In the genomic region with DNA sequence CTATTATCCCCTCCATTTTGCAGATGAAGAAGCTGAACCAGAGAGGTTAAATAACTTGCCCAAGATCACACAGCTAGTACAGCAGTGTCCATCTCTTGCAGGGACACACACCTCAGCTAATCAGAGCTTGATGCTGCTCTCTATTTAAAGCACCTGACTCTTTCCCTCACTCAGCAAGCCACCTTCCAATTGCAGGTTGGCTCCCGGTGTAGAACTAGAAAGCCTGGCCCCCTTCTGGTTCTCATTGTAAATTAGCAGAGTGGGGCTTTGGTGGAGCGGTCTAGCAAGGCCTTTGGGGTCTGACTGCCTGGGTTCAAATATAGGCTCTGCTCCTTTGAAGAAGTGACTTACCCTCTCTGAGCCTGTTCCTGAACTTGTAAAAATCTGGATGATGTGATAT, we compare ENCODE assay signal across 1 cellular context.
TF ChIP-seq lines count a peak whose summit lies in the region.

No MANE protein-coding gene starts in this region.

TF ChIP-seq in HEK293, 187 proteins besides CTCF, POLR2A, EP300 and RAD21 (continued from another document):
- TF ChIP-seq, protein P1, sequence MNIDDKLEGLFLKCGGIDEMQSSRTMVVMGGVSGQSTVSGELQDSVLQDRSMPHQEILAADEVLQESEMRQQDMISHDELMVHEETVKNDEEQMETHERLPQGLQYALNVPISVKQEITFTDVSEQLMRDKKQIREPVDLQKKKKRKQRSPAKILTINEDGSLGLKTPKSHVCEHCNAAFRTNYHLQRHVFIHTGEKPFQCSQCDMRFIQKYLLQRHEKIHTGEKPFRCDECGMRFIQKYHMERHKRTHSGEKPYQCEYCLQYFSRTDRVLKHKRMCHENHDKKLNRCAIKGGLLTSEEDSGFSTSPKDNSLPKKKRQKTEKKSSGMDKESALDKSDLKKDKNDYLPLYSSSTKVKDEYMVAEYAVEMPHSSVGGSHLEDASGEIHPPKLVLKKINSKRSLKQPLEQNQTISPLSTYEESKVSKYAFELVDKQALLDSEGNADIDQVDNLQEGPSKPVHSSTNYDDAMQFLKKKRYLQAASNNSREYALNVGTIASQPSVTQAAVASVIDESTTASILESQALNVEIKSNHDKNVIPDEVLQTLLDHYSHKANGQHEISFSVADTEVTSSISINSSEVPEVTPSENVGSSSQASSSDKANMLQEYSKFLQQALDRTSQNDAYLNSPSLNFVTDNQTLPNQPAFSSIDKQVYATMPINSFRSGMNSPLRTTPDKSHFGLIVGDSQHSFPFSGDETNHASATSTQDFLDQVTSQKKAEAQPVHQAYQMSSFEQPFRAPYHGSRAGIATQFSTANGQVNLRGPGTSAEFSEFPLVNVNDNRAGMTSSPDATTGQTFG (tag by site-specific recombination; IDR thresholded peaks at IDR 0.05; ENCODE audit: borderline replicate concordance), result no peak
- no peak for TF ChIP-seq ZNF571 (tag by site-specific recombination; IDR thresholded peaks at IDR 0.05)
- no peak for TF ChIP-seq ZFP37 (tag by site-specific recombination; IDR thresholded peaks at IDR 0.05)
- 0 out of 2 replicates have a peak, but pooled peaks have one; percentile 3 for TF ChIP-seq ZNF768 (tag by site-specific recombination; IDR thresholded peaks at IDR 0.05)
- TF ChIP-seq, protein P2, sequence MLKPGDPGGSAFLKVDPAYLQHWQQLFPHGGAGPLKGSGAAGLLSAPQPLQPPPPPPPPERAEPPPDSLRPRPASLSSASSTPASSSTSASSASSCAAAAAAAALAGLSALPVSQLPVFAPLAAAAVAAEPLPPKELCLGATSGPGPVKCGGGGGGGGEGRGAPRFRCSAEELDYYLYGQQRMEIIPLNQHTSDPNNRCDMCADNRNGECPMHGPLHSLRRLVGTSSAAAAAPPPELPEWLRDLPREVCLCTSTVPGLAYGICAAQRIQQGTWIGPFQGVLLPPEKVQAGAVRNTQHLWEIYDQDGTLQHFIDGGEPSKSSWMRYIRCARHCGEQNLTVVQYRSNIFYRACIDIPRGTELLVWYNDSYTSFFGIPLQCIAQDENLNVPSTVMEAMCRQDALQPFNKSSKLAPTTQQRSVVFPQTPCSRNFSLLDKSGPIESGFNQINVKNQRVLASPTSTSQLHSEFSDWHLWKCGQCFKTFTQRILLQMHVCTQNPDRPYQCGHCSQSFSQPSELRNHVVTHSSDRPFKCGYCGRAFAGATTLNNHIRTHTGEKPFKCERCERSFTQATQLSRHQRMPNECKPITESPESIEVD (tag by site-specific recombination; IDR thresholded peaks at IDR 0.05), result no peak
- TF ChIP-seq, protein P3, sequence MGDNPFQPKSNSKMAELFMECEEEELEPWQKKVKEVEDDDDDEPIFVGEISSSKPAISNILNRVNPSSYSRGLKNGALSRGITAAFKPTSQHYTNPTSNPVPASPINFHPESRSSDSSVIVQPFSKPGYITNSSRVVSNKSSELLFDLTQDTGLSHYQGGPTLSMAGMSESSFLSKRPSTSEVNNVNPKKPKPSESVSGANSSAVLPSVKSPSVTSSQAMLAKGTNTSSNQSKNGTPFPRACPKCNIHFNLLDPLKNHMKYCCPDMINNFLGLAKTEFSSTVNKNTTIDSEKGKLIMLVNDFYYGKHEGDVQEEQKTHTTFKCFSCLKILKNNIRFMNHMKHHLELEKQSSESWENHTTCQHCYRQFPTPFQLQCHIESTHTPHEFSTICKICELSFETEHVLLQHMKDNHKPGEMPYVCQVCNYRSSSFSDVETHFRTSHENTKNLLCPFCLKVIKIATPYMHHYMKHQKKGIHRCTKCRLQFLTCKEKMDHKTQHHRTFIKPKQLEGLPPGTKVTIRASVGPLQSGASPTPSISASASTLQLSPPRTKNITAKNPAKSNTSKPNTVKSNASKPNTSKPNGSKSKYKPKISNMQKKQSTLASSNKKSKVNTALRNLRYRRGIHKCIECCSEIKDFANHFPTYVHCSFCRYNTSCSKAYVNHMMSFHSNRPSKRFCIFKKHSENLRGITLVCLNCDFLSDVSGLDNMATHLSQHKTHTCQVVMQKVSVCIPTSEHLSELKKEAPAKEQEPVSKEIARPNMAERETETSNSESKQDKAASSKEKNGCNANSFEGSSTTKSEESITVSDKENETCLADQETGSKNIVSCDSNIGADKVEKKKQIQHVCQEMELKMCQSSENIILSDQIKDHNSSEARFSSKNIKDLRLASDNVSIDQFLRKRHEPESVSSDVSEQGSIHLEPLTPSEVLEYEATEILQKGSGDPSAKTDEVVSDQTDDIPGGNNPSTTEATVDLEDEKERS (tag by site-specific recombination; IDR thresholded peaks at IDR 0.05), result no peak
